In genomic region chr14:44960646-44961045, GRCh38 we compare ENCODE assay signal across 8 cellular contexts. TPM values are rescaled to one million over a fixed set of nuclear protein-coding genes. Genes with fewer than 3 reads are reported as not detected.
DNase-seq lines count a peak whose midpoint lies in the region; ATAC-seq, FAIRE-seq and TF ChIP-seq lines count a peak whose summit lies in the region.

No MANE protein-coding gene starts in this region.

- H3K4me3 ChIP-seq in HEK293 (ENCODE audit: low read depth, low read length) = peak overlapping the region; percentile 91
- peak overlapping the region; percentile 97 for H3K4me3 ChIP-seq in choroid plexus epithelial cell (ENCODE audit: low read depth, low read length)
- peak overlapping the region; percentile 69 for H3K4me3 ChIP-seq in mononuclear cell (ENCODE audit: low read length)

- in situ Hi-C loops in G401 (cut with HindIII; ENCODE audit: low sequenced_read_pairs) = no loop called here

- peak overlapping the region; percentile 94 for H3K27ac ChIP-seq in 22Rv1
- peak overlapping the region; percentile 74 for H3K27ac ChIP-seq in HEK293 (ENCODE audit: extremely low read depth, low read depth, low read length)

- H3K9me3 ChIP-seq in HEK293 (ENCODE audit: control insufficient read depth, insufficient read depth, low read depth, low read length) = no peaks in the 10 kb centered on the region
- peaks cover 6% of the 10 kb centered on the region for H3K9me3 ChIP-seq in mononuclear cell (ENCODE audit: low read depth, low read length)

- ATAC-seq in HG03342 (IDR thresholded peaks at IDR 0.05; ENCODE audit: unreplicated experiment) = no peak

- H3K36me3 ChIP-seq in HEK293 (ENCODE audit: control insufficient read depth in 2 of 2, insufficient read depth in 1 of 2, low read length in 2 of 2) = no peaks in the 10 kb centered on the region; a peak in 1 of 3 replicates

- no peak for FAIRE-seq in frontal cortex (lab: Jason Lieb, UNC)

- H3K27me3 ChIP-seq in mononuclear cell (ENCODE audit: insufficient read depth, low read length) = no peaks in the 10 kb centered on the region

- CTCF ChIA-PET in HEK293 (lab: Yijun Ruan, JAX) = interaction anchor here (1.1 kb wide), 1 partner anchor 47 kb away, joined by 3 read pairs; no protein-coding TSS in a partner anchor

- POLR2A ChIA-PET in HEK293 (lab: Yijun Ruan, JAX) = interaction anchor here (0.7 to 3.0 kb wide), 4 partner anchors 8 to 174 kb away, joined by 3 to 22 read pairs (median 10); partner anchors contain the start of genes FANCM and FKBP3

- DNase-seq in choroid plexus epithelial cell (ENCODE audit: low read depth) = no peak
- no peak for DNase-seq in frontal cortex (ENCODE audit: low spot score in 2 of 2)
- DNase-seq in NCI-H1048 (lab: John Stamatoyannopoulos, UW) = no peak
- DNase-seq in G401 (ENCODE audit: low spot score) = no peak

- no peak for TF ChIP-seq CTCF in 22Rv1 (IDR thresholded peaks at IDR 0.05)
- TF ChIP-seq CTCF in HEK293 (tag by site-specific recombination; IDR thresholded peaks at IDR 0.05) = no peak
- TF ChIP-seq CTCF in choroid plexus epithelial cell (conservative IDR thresholded peaks at IDR 0.05; ENCODE audit: low read depth, low read length) = no peak

- H3K4me1 ChIP-seq in HEK293 (ENCODE audit: control insufficient read depth, insufficient read depth, low read length) (peaks cover 26% of the 10 kb centered on the region), mononuclear cell (ENCODE audit: insufficient read depth, low read length) (peaks cover 39% of the 10 kb centered on the region)

TF ChIP-seq in HEK293, 187 proteins besides CTCF, POLR2A, EP300 and RAD21:
- TF ChIP-seq KLF7 (tag by site-specific recombination; IDR thresholded peaks at IDR 0.05; ENCODE audit: borderline replicate concordance) (no peak), ZNF549 (tag by site-specific recombination; IDR thresholded peaks at IDR 0.05) (no peak), ZNF169 (tag by site-specific recombination; IDR thresholded peaks at IDR 0.05) (no peak), ZNF2 (tag by site-specific recombination; IDR thresholded peaks at IDR 0.05) (no peak), GLI4 (tag by site-specific recombination; IDR thresholded peaks at IDR 0.05) (no peak), ZSCAN30 (tag by site-specific recombination; IDR thresholded peaks at IDR 0.05) (no peak), ZNF768 (tag by site-specific recombination; IDR thresholded peaks at IDR 0.05) (no peak), BCL11B (tag by site-specific recombination; IDR thresholded peaks at IDR 0.05; ENCODE audit: low read depth) (no peak), ZNF707 (tag by site-specific recombination; IDR thresholded peaks at IDR 0.05) (no peak), ZNF114 (tag by site-specific recombination; IDR thresholded peaks at IDR 0.05) (no peak), ZNF416 (tag by site-specific recombination; IDR thresholded peaks at IDR 0.05) (no peak)

RNA-seq across cellular contexts. Expression of gene KLHL28, which starts 1.1 kb away (rescaled TPM):
- total RNA-seq in mononuclear cell = 49.1 TPM
- 48.1 TPM for total RNA-seq in frontal cortex
- 0.68 and 2.7 TPM in 2 replicates for total RNA-seq in G401 (2014; rRNA removed; shearing (Covaris generic))

RNA-seq across cellular contexts. Expression of gene TOGARAM1, which starts 1.3 kb away (rescaled TPM):
- total RNA-seq in mononuclear cell (19.1 TPM), frontal cortex (81.5 TPM)
- total RNA-seq in G401 (2014; rRNA removed; shearing (Covaris generic)) = 4.4 and 6.8 TPM in 2 replicates

Comparison
In these comparisons a context has a peak if more than half of its experiments do, and no peak if none do; other contexts are left out.
1. RNA of gene KLHL28, which starts 1.1 kb away (total RNA-seq): 49.1 TPM in mononuclear cell (single experiment) and 48.1 TPM in frontal cortex (single experiment); 0.68 to 2.7 TPM in G401; every median in the first group is over 10 times any median in the second.
2. Peak in every context shown above with its lines, with median percentiles within 50 percentile points of each other: H3K4me3 ChIP-seq.